In the genomic region with DNA sequence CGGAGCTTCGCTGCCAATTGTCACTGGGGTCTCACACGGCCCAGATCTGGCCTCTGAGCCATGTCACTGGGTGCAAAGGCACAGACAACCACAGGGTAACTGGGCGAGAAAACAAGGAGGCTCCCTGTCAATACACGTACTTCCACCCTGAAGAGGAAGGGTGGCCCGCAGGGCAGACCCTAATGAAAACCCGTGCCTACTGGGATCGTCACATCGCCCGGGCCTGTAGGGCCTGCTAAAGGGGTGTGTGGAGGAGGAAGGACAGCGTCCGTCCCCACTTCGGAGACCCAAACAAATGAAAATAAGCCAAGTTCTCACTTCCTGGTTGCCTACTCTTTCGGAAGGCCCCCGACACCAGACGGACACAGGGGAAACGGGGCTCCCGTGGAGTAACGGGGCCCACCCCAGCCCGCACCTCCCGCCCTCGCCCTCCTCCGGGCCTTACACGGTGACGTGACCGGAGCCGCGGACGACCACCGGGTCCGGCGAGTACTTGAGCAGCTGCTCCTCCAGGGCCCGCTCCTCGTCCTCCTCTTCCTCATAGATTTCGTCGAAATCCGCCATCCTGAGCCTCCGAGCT, we compare ENCODE assay signal across 7 cellular contexts. TPM values are rescaled to one million over a fixed set of nuclear protein-coding genes. Genes with fewer than 3 reads are reported as not detected.
DNase-seq lines count a peak whose midpoint lies in the region; ATAC-seq and TF ChIP-seq lines count a peak whose summit lies in the region.

No MANE protein-coding gene starts in this region.

- TF ChIP-seq CTCF in HFF-Myc (IDR thresholded peaks at IDR 0.05; ENCODE audit: low read depth, low read length, missing control alignments), result no peak
- TF ChIP-seq CTCF in foreskin fibroblast (IDR thresholded peaks at IDR 0.05; ENCODE audit: low read depth, low read length), result no peak

- no peak for TF ChIP-seq POLR2A in GM18505 (IDR thresholded peaks at IDR 0.05; ENCODE audit: borderline replicate concordance, extremely low read depth, insufficient read depth, insufficient read length)

- H3K4me3 ChIP-seq in HFF-Myc (replicated peaks; ENCODE audit: low read depth, low read length) (peak overlapping the region; percentile 95), foreskin fibroblast (ENCODE audit: low read depth in 1 of 2, low read length in 2 of 2) (peak overlapping the region; percentile 95 to 100), urinary bladder (ENCODE audit: low read depth, low read length) (peak overlapping the region; percentile 95)

- H3K36me3 ChIP-seq in urinary bladder (ENCODE audit: insufficient read depth), result no peaks in the 10 kb centered on the region

- no peaks in the 10 kb centered on the region for H3K4me1 ChIP-seq in urinary bladder (ENCODE audit: insufficient read depth)

- under 1% methylated on average over 38 of the region's 38 CpGs for WGBS in urinary bladder

- H3K27ac ChIP-seq in urinary bladder (ENCODE audit: low read depth), result peak overlapping the region; percentile 97

- DNase-seq in HFF-Myc (ENCODE audit: extremely low read depth, low read depth), result no peak
- peak; percentile 45 for DNase-seq in NCI-H510A treated with DMSO at 0.1 percent for 48 hours (lab: John Stamatoyannopoulos, UW)
- peak; percentile 35 for DNase-seq in activated effector memory CD4-positive, alpha-beta T cell treated with Interleukin-2 at 50 U/mL for 16 hours
- peak in 1 of 2 donors; percentile 31 for DNase-seq in foreskin fibroblast
- DNase-seq in nucleus accumbens (lab: John Stamatoyannopoulos, UW), result peak in 32 of 56 donors; percentile 8 to 67 (median 40)

- ATAC-seq in GM18505 (IDR thresholded peaks at IDR 0.05; ENCODE audit: unreplicated experiment), result peak; percentile 37

RNA-seq across cellular contexts. Expression of a gene that starts 0.6 kb away (rescaled TPM):
- total RNA-seq in urinary bladder, result 39.5 TPM
- 27.3 TPM for polyA plus RNA-seq in urinary bladder

RNA-seq across cellular contexts. Expression of a gene that starts 36.1 kb away (rescaled TPM):
- total RNA-seq in urinary bladder, result not detected
- not detected for polyA plus RNA-seq in urinary bladder
